In the genomic region with DNA sequence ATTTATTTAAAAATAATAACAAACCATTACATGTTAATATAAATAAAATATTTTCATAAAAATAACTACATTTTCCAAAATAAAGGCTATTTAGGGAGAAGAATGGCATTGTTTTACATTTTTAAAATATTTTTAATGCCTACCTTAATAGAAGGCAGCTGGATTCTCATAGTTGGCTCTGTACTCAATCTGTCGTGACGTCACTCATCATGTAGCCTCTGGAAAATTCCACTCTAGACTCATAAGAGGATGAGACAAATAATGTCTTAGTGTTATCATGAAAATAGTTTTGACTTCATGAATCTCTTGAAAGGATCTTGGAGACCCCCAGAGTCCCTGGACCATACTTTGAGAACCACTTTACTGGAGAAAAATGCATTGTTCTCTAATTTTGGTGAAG, we compare ENCODE assay signal across 37 cellular contexts.
"Had no signal": no experiment of that assay in that cellular context is flagged by ENCODE, and none has a peak within 500 bp of the region (broad histone marks: within the 10 kb centered on the region; RNA-seq: fewer than 3 reads in every experiment).

No MANE protein-coding gene starts in this region.

- H3K27ac ChIP-seq: breast epithelium, heart left ventricle, lower lobe of right lung, ovary, prostate gland, suprapubic skin, transverse colon had no signal

- H3K4me1 Mint-ChIP-seq: activated CD4-positive, alpha-beta T cell treated with anti-CD3 and anti-CD28 coated beads, Interleukin-2, amount 10 ng/mL, durations not matched to agents 24 days and 14 days; activated naive CD4-positive, alpha-beta T cell treated with anti-CD3 and anti-CD28 coated beads, Interleukin-2, amount 10 ng/mL, durations not matched to agents 7 days and 5 days; activated naive CD8-positive, alpha-beta T cell treated with anti-CD3 and anti-CD28 coated beads, Interleukin-2, amount 10 ng/mL, durations not matched to agents 7 days and 5 days; central memory CD8-positive, alpha-beta T cell; immature natural killer cell; natural killer cell had no signal

- H3K4me2 ChIP-seq: smooth muscle cell had no signal

- H3K27me3 ChIP-seq: breast epithelium, esophagus muscularis mucosa, heart left ventricle, ovary, sigmoid colon, suprapubic skin, transverse colon had no signal

- H3K4me3 ChIP-seq: breast epithelium, esophagus muscularis mucosa, heart left ventricle, lower lobe of right lung, ovary, prostate gland, sigmoid colon, smooth muscle cell, suprapubic skin, transverse colon had no signal

- H3K9me3 Mint-ChIP-seq: activated CD4-positive, alpha-beta memory T cell treated with anti-CD3 and anti-CD28 coated beads for 36 hours; activated CD4-positive, alpha-beta T cell treated with anti-CD3 and anti-CD28 coated beads, Interleukin-2, amount 10 ng/mL, durations not matched to agents 24 days and 14 days; activated naive CD4-positive, alpha-beta T cell treated with anti-CD3 and anti-CD28 coated beads, Interleukin-2, amount 10 ng/mL, durations not matched to agents 7 days and 5 days; activated naive CD8-positive, alpha-beta T cell treated with anti-CD3 and anti-CD28 coated beads, Interleukin-2, amount 10 ng/mL, durations not matched to agents 7 days and 5 days; central memory CD8-positive, alpha-beta T cell; immature natural killer cell; natural killer cell had no signal

- H3K36me3 ChIP-seq: breast epithelium, esophagus muscularis mucosa, heart left ventricle, lower lobe of right lung, ovary, prostate gland, sigmoid colon, suprapubic skin, transverse colon, WERI-Rb-1 had no signal

- H3K4me1 ChIP-seq: breast epithelium, heart left ventricle, lower lobe of right lung, prostate gland, sigmoid colon, suprapubic skin, transverse colon had no signal

- H3K4me3 Mint-ChIP-seq: activated CD4-positive, alpha-beta memory T cell treated with anti-CD3 and anti-CD28 coated beads for 36 hours; activated CD4-positive, alpha-beta T cell treated with anti-CD3 and anti-CD28 coated beads, Interleukin-2, amount 10 ng/mL, durations not matched to agents 24 days and 14 days; activated naive CD4-positive, alpha-beta T cell treated with anti-CD3 and anti-CD28 coated beads, Interleukin-2, amount 10 ng/mL, durations not matched to agents 7 days and 5 days; activated naive CD8-positive, alpha-beta T cell treated with anti-CD3 and anti-CD28 coated beads, Interleukin-2, amount 10 ng/mL, durations not matched to agents 7 days and 5 days; activated T-helper 1 cell treated with anti-CD3 and anti-CD28 coated beads, Interleukin-12 subunit alpha, Interleukin-12 subunit beta, Interleukin-2, Interleukin-4 antibody, amounts not matched to agents 30 ng/mL and 10 ng/mL and 1 ng/mL, durations not matched to agents 14 hours and 24 hours and 36 hours; central memory CD8-positive, alpha-beta T cell; immature natural killer cell; natural killer cell; T-helper 1 cell treated with Interleukin-12 subunit alpha and Interleukin-12 subunit beta and Interleukin-4 antibody, amounts not matched to agents 30 μg/mL and 1 μg/mL, for 36 hours had no signal

- H3K36me3 Mint-ChIP-seq: activated CD4-positive, alpha-beta memory T cell treated with anti-CD3 and anti-CD28 coated beads for 36 hours; activated naive CD4-positive, alpha-beta T cell treated with anti-CD3 and anti-CD28 coated beads, Interleukin-2, amount 10 ng/mL, durations not matched to agents 7 days and 5 days; activated naive CD8-positive, alpha-beta T cell treated with anti-CD3 and anti-CD28 coated beads, Interleukin-2, amount 10 ng/mL, durations not matched to agents 7 days and 5 days; immature natural killer cell; natural killer cell had no signal

- FAIRE-seq: TTC549 had no signal

- H3K27ac Mint-ChIP-seq: activated CD4-positive, alpha-beta memory T cell treated with anti-CD3 and anti-CD28 coated beads for 36 hours; activated CD4-positive, alpha-beta T cell treated with anti-CD3 and anti-CD28 coated beads, Interleukin-2, amount 10 ng/mL, durations not matched to agents 24 days and 14 days; activated naive CD4-positive, alpha-beta T cell treated with anti-CD3 and anti-CD28 coated beads, Interleukin-2, amount 10 ng/mL, durations not matched to agents 7 days and 5 days; activated naive CD8-positive, alpha-beta T cell treated with anti-CD3 and anti-CD28 coated beads, Interleukin-2, amount 10 ng/mL, durations not matched to agents 7 days and 5 days; activated T-helper 1 cell treated with anti-CD3 and anti-CD28 coated beads, Interleukin-12 subunit alpha, Interleukin-12 subunit beta, Interleukin-2, Interleukin-4 antibody, amounts not matched to agents 30 ng/mL and 10 ng/mL and 1 ng/mL, durations not matched to agents 14 hours and 24 hours and 36 hours; immature natural killer cell; natural killer cell; T-helper 1 cell treated with Interleukin-12 subunit alpha and Interleukin-12 subunit beta and Interleukin-4 antibody, amounts not matched to agents 30 μg/mL and 1 μg/mL, for 36 hours had no signal

- ATAC-seq: heart left ventricle, left lobe of liver, lower lobe of right lung, natural killer cell had no signal

- H3K27me3 Mint-ChIP-seq: activated CD4-positive, alpha-beta T cell treated with anti-CD3 and anti-CD28 coated beads, Interleukin-2, amount 10 ng/mL, durations not matched to agents 24 days and 14 days; central memory CD8-positive, alpha-beta T cell had no signal

- DNase-seq: activated CD4-positive, alpha-beta memory T cell treated with anti-CD3 and anti-CD28 coated beads for 36 hours; activated CD4-positive, alpha-beta T cell treated with anti-CD3 and anti-CD28 coated beads, Interleukin-2, amount 10 ng/mL, durations not matched to agents 24 days and 14 days; activated CD4-positive, CD25-positive, alpha-beta regulatory T cell treated with anti-CD3 and anti-CD28 coated beads, Interleukin-2, amount 50 U/mL, for 72 hours; activated CD8-positive, alpha-beta memory T cell treated with anti-CD3 and anti-CD28 coated beads, Interleukin-2, amount 50 U/mL, for 4 hours; activated gamma-delta T cell; activated naive CD4-positive, alpha-beta T cell treated with anti-CD3 and anti-CD28 coated beads, Interleukin-2, amount 10 ng/mL, durations not matched to agents 7 days and 5 days; activated naive CD8-positive, alpha-beta T cell treated with anti-CD3 and anti-CD28 coated beads, Interleukin-2, amount 10 ng/mL, durations not matched to agents 7 days and 5 days; activated T-cell treated with anti-CD3 and anti-CD28 coated beads, Interleukin-2, amount 50 U/mL, for 1 hour; amygdala; dermis blood vessel endothelial cell; effector CD4-positive, alpha-beta T cell; foreskin fibroblast; heart left ventricle; hypothalamus; immature natural killer cell; kidney glomerular epithelial cell; lower lobe of right lung; natural killer cell; ovary; retina; sigmoid colon; stimulated activated CD4-positive, alpha-beta T cell treated with anti-CD3 and anti-CD28 coated beads, Interleukin-1b, Interleukin-23, amount 100 ng/mL, for 48 hours; stimulated activated naive CD4-positive, alpha-beta T cell; SW 1271; T-helper 9 cell; transverse colon; WERI-Rb-1 had no signal

- H3K9me3 ChIP-seq: esophagus muscularis mucosa, lower lobe of right lung, ovary, prostate gland, sigmoid colon, transverse colon had no signal
